1 cellular context compared by ENCODE assay signal in the genomic region with DNA sequence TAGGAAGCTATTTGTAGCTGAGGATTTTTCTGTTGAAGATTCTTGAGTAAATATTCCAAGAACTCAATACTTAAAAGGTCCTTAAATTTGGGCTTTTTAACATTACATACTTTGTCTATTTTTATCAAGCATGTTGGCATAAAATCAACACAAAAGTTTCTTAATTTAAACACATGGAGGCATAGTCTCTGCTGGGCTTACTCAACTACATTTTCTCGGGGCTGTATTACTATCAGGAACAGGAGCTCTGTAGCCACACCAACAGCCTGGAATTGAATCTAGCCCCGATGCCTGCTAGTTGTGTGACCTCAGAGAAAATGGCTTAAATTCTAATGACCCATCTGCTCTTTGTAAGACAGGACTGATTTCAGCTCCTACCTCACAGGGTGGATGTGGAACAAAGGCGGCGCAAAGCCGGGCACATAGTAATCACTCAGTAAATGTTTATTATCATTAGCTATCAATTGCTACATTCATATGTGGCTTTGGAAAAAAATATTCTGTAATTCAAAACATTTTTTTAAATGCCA.
TF ChIP-seq lines count a peak whose summit lies in the region.

No MANE protein-coding gene starts in this region.

TF ChIP-seq in WTC11, 78 proteins besides CTCF, POLR2A, EP300 and RAD21 (continued from another document):
- TF ChIP-seq MYBL2 (CRISPR knock-in tag; IDR thresholded peaks at IDR 0.05), result no peak
- TF ChIP-seq ZNF671 (CRISPR knock-in tag; IDR thresholded peaks at IDR 0.05), result no peak
- TF ChIP-seq, protein P1, sequence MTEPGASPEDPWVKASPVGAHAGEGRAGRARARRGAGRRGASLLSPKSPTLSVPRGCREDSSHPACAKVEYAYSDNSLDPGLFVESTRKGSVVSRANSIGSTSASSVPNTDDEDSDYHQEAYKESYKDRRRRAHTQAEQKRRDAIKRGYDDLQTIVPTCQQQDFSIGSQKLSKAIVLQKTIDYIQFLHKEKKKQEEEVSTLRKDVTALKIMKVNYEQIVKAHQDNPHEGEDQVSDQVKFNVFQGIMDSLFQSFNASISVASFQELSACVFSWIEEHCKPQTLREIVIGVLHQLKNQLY (CRISPR knock-in tag; IDR thresholded peaks at IDR 0.05), result no peak
- no peak for TF ChIP-seq GTF2I (CRISPR knock-in tag; conservative IDR thresholded peaks at IDR 0.05)
- TF ChIP-seq, protein P2, sequence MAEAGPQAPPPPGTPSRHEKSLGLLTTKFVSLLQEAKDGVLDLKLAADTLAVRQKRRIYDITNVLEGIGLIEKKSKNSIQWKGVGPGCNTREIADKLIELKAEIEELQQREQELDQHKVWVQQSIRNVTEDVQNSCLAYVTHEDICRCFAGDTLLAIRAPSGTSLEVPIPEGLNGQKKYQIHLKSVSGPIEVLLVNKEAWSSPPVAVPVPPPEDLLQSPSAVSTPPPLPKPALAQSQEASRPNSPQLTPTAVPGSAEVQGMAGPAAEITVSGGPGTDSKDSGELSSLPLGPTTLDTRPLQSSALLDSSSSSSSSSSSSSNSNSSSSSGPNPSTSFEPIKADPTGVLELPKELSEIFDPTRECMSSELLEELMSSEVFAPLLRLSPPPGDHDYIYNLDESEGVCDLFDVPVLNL (CRISPR knock-in tag; IDR thresholded peaks at IDR 0.05; ENCODE audit: borderline replicate concordance, low read depth), result no peak
- no peak for TF ChIP-seq PRRX2 (CRISPR knock-in tag; IDR thresholded peaks at IDR 0.05)
